23 cellular contexts compared by ENCODE assay signal in genomic region chr3:119319311-119319710, GRCh38.
"Had no signal": no experiment of that assay in that cellular context is flagged by ENCODE, and none has a peak within 500 bp of the region (broad histone marks: within the 10 kb centered on the region; RNA-seq: fewer than 3 reads in every experiment).

No MANE protein-coding gene starts in this region.

- ATAC-seq: activated naive CD4-positive, alpha-beta T cell treated with anti-CD3 and anti-CD28 coated beads, Interleukin-2, amount 50 U/mL, for 72 hours; body of pancreas; left cardiac atrium; pancreas; psoas muscle had no signal

- H3K27me3 Mint-ChIP-seq: activated T-cell treated with anti-CD3 and anti-CD28 coated beads, Interleukin-2, amount 50 U/mL, for 24 hours had no signal

- H3K9me3 Mint-ChIP-seq: activated CD4-positive, alpha-beta memory T cell treated with anti-CD3 and anti-CD28 coated beads, Interleukin-2, amount 10 ng/mL, durations not matched to agents 7 days and 5 days; activated naive CD4-positive, alpha-beta T cell treated with anti-CD3 and anti-CD28 coated beads, Interleukin-2, amount 50 U/mL, for 72 hours; activated T-cell treated with anti-CD3 and anti-CD28 coated beads, Interleukin-2, amount 50 U/mL, for 24 hours had no signal

- H3K9me3 ChIP-seq: body of pancreas, colonic mucosa, neutrophil, pancreas, psoas muscle, sigmoid colon, testis, transverse colon had no signal

- H3K27ac Mint-ChIP-seq: activated CD4-positive, alpha-beta memory T cell treated with anti-CD3 and anti-CD28 coated beads, Interleukin-2, amount 10 ng/mL, durations not matched to agents 7 days and 5 days; activated CD4-positive, alpha-beta T cell treated with anti-CD3 and anti-CD28 coated beads, Interleukin-2, amount 10 ng/mL, durations not matched to agents 24 days and 14 days; activated naive CD4-positive, alpha-beta T cell treated with anti-CD3 and anti-CD28 coated beads, Interleukin-2, amount 50 U/mL, for 72 hours; activated T-cell treated with anti-CD3 and anti-CD28 coated beads, Interleukin-2, amount 50 U/mL, for 24 hours; nephron progenitor cell had no signal

- H3K4me3 Mint-ChIP-seq: activated CD4-positive, alpha-beta memory T cell treated with anti-CD3 and anti-CD28 coated beads, Interleukin-2, amount 10 ng/mL, durations not matched to agents 7 days and 5 days; activated CD4-positive, alpha-beta T cell treated with anti-CD3 and anti-CD28 coated beads, Interleukin-2, amount 10 ng/mL, durations not matched to agents 24 days and 14 days; activated T-cell treated with anti-CD3 and anti-CD28 coated beads, Interleukin-2, amount 50 U/mL, for 24 hours; nephron progenitor cell had no signal

- DNase-seq: activated CD4-positive, alpha-beta memory T cell treated with anti-CD3 and anti-CD28 coated beads, Interleukin-2, amount 10 ng/mL, durations not matched to agents 7 days and 5 days; activated CD4-positive, alpha-beta T cell treated with anti-CD3 and anti-CD28 coated beads, Interleukin-2, amount 10 ng/mL, durations not matched to agents 24 days and 14 days; activated CD4-positive, CD25-positive, alpha-beta regulatory T cell treated with anti-CD3 and anti-CD28 coated beads, Interleukin-2, amount 50 U/mL, for 72 hours; activated CD8-positive, alpha-beta memory T cell treated with anti-CD3 and anti-CD28 coated beads, Interleukin-2, amount 50 U/mL, for 48 hours; activated gamma-delta T cell treated with Interleukin-2 at 50 U/mL for 16 hours; activated T-cell treated with anti-CD3 and anti-CD28 coated beads, Interleukin-2, amount 50 U/mL, for 24 hours; aorta; body of pancreas; colonic mucosa; effector CD8-positive, alpha-beta T cell; left cardiac atrium; nephron progenitor cell; pancreas; psoas muscle; sigmoid colon; stimulated activated CD4-positive, alpha-beta T cell treated with anti-CD3 and anti-CD28 coated beads, Interleukin-15, amount 100 ng/mL, for 24 hours; stimulated activated CD4-positive, alpha-beta T cell treated with anti-CD3 and anti-CD28 coated beads, Interleukin-2, amount 100 ng/mL, for 24 hours; stimulated activated naive CD4-positive, alpha-beta T cell; T-helper 2 cell; testis; transverse colon had no signal
